In genomic region chr12:47747115-47747514, GRCh38 we compare ENCODE assay signal across 25 cellular contexts. TPM values are rescaled to one million over a fixed set of nuclear protein-coding genes. Genes with fewer than 3 reads are reported as not detected.
DNase-seq lines count a peak whose midpoint lies in the region; ATAC-seq and TF ChIP-seq lines count a peak whose summit lies in the region.
"Had no signal": no experiment of that assay in that cellular context is flagged by ENCODE, and none has a peak within 500 bp of the region (broad histone marks: within the 10 kb centered on the region; RNA-seq: fewer than 3 reads in every experiment).

No MANE protein-coding gene starts in this region.

- ATAC-seq in GM18858 (IDR thresholded peaks at IDR 0.05; ENCODE audit: unreplicated experiment) (peak; percentile 61), HG03175 (IDR thresholded peaks at IDR 0.05; ENCODE audit: unreplicated experiment) (peak; percentile 46), activated B cell treated with CpG ODN at 0.5 μM for 24 hours (ENCODE audit: low read depth) (peak; percentile 90)
- peak; percentile 77 for ATAC-seq in stimulated activated memory B cell treated with anti-CD40 and anti-IgM and Interleukin-4, amounts not matched to agents 10 μg/mL and 1 μg/mL and 100 μg/mL, for 72 hours
- ATAC-seq: activated CD4-positive, CD25-positive, alpha-beta regulatory T cell treated with anti-CD3 and anti-CD28 coated beads, Interleukin-2, amount 50 U/mL, for 24 hours had no signal

- peak overlapping the region; percentile 57 for H3K27ac Mint-ChIP-seq in activated B cell treated with CpG ODN at 0.5 μM for 24 hours
- H3K27ac Mint-ChIP-seq in stimulated activated memory B cell treated with anti-CD40 and anti-IgM and Interleukin-4, amounts not matched to agents 10 μg/mL and 1 μg/mL and 100 μg/mL, for 72 hours, result peak overlapping the region; percentile 44
- H3K27ac Mint-ChIP-seq: activated CD4-positive, alpha-beta memory T cell treated with anti-CD3 and anti-CD28 coated beads for 36 hours; activated naive CD8-positive, alpha-beta T cell treated with anti-CD3 and anti-CD28 coated beads, Interleukin-2, amount 10 ng/mL, durations not matched to agents 7 days and 5 days; CD8-positive, alpha-beta memory T cell; type B pancreatic cell had no signal

- no peaks in the 10 kb centered on the region for H3K36me3 Mint-ChIP-seq in activated B cell treated with CpG ODN at 0.5 μM for 24 hours (ENCODE audit: low read depth)
- H3K36me3 Mint-ChIP-seq in stimulated activated memory B cell treated with anti-CD40 and anti-IgM and Interleukin-4, amounts not matched to agents 10 μg/mL and 1 μg/mL and 100 μg/mL, for 72 hours, result peaks cover 6% of the 10 kb centered on the region
- H3K36me3 Mint-ChIP-seq: activated CD4-positive, alpha-beta memory T cell treated with anti-CD3 and anti-CD28 coated beads for 36 hours; activated naive CD8-positive, alpha-beta T cell treated with anti-CD3 and anti-CD28 coated beads, Interleukin-2, amount 10 ng/mL, durations not matched to agents 7 days and 5 days; CD8-positive, alpha-beta memory T cell; type B pancreatic cell had no signal

- POLR2A ChIA-PET in activated B cell treated with CpG ODN at 0.5 μM for 24 hours (lab: Charles Lee), result interaction anchor here (1.1 to 3.0 kb wide), 3 partner anchors 9 to 18 kb away, joined by 5 to 11 read pairs (median 8); partner anchors contain the start of gene RAPGEF3

- intact Hi-C loops in activated B cell treated with CpG ODN at 0.5 μM for 24 hours (cut with micrococcal nuclease), result loop anchor here (1.0 kb wide), 1 partner anchor 8 kb away; no protein-coding TSS in a partner anchor

- H3K4me1 Mint-ChIP-seq in activated B cell treated with CpG ODN at 0.5 μM for 24 hours, result peaks cover 54% of the 10 kb centered on the region
- H3K4me1 Mint-ChIP-seq in stimulated activated memory B cell treated with anti-CD40 and anti-IgM and Interleukin-4, amounts not matched to agents 10 μg/mL and 1 μg/mL and 100 μg/mL, for 72 hours, result peaks cover 54% of the 10 kb centered on the region

- H3K27me3 Mint-ChIP-seq in activated B cell treated with CpG ODN at 0.5 μM for 24 hours, result no peaks in the 10 kb centered on the region
- H3K27me3 Mint-ChIP-seq in stimulated activated memory B cell treated with anti-CD40 and anti-IgM and Interleukin-4, amounts not matched to agents 10 μg/mL and 1 μg/mL and 100 μg/mL, for 72 hours, result no peaks in the 10 kb centered on the region
- H3K27me3 Mint-ChIP-seq: activated CD4-positive, alpha-beta memory T cell treated with anti-CD3 and anti-CD28 coated beads for 36 hours; type B pancreatic cell had no signal

- H3K9me3 Mint-ChIP-seq in activated B cell treated with CpG ODN at 0.5 μM for 24 hours, result no peaks in the 10 kb centered on the region
- H3K9me3 Mint-ChIP-seq in stimulated activated memory B cell treated with anti-CD40 and anti-IgM and Interleukin-4, amounts not matched to agents 10 μg/mL and 1 μg/mL and 100 μg/mL, for 72 hours, result no peaks in the 10 kb centered on the region
- H3K9me3 Mint-ChIP-seq: activated CD4-positive, alpha-beta memory T cell treated with anti-CD3 and anti-CD28 coated beads for 36 hours; activated naive CD8-positive, alpha-beta T cell treated with anti-CD3 and anti-CD28 coated beads, Interleukin-2, amount 10 ng/mL, durations not matched to agents 7 days and 5 days; CD8-positive, alpha-beta memory T cell; type B pancreatic cell had no signal

- DNase-seq in activated B cell treated with CpG ODN at 0.5 μM for 24 hours (no peak), epidermal melanocyte (ENCODE audit: insufficient read length, low spot score) (no peak), SHP77 (lab: John Stamatoyannopoulos, UW) (no peak)
- DNase-seq in central memory CD4-positive, alpha-beta T cell, result no peak
- DNase-seq: activated CD4-positive, alpha-beta memory T cell treated with anti-CD3 and anti-CD28 coated beads for 36 hours; activated naive CD8-positive, alpha-beta T cell treated with anti-CD3 and anti-CD28 coated beads, Interleukin-2, amount 10 ng/mL, durations not matched to agents 7 days and 5 days; caudate nucleus; CD8-positive, alpha-beta memory T cell; DMS153; dorsolateral prefrontal cortex; KG1; NCI-H187 treated with DMSO at 0.1 percent for 48 hours; NCI-H2227 treated with DMSO at 0.1 percent for 48 hours; NCI-H82; SIG-M5 had no signal

- CTCF ChIA-PET in activated B cell treated with CpG ODN at 0.5 μM for 24 hours (lab: Charles Lee), result interaction anchor here (0.9 to 10.0 kb wide), 4 partner anchors 11 to 89 kb away, joined by 3 to 416 read pairs (median 7); partner anchors contain the start of genes RAPGEF3 and SLC48A1

- peak overlapping the region; percentile 21 for H3K4me3 Mint-ChIP-seq in activated B cell treated with CpG ODN at 0.5 μM for 24 hours
- H3K4me3 Mint-ChIP-seq in stimulated activated memory B cell treated with anti-CD40 and anti-IgM and Interleukin-4, amounts not matched to agents 10 μg/mL and 1 μg/mL and 100 μg/mL, for 72 hours, result no peak overlapping the region
- H3K4me3 Mint-ChIP-seq: activated CD4-positive, alpha-beta memory T cell treated with anti-CD3 and anti-CD28 coated beads for 36 hours; activated naive CD8-positive, alpha-beta T cell treated with anti-CD3 and anti-CD28 coated beads, Interleukin-2, amount 10 ng/mL, durations not matched to agents 7 days and 5 days; CD8-positive, alpha-beta memory T cell; type B pancreatic cell had no signal

- no peak for TF ChIP-seq CTCF in activated B cell treated with CpG ODN at 0.5 μM for 24 hours (IDR thresholded peaks at IDR 0.05)

RNA-seq across cellular contexts. Expression of gene RAPGEF3, which starts 11.6 kb away (rescaled TPM):
- 2.7 and 5.0 TPM in 2 replicates for total RNA-seq in activated B cell treated with CpG ODN at 0.5 μM for 24 hours

RNA-seq across cellular contexts. Expression of gene ENDOU, which starts 21.8 kb away (rescaled TPM):
- total RNA-seq in activated B cell treated with CpG ODN at 0.5 μM for 24 hours, result 0.24 and 0.37 TPM in 2 replicates
- total RNA-seq: activated CD4-positive, alpha-beta memory T cell treated with anti-CD3 and anti-CD28 coated beads for 36 hours; astrocyte; CD8-positive, alpha-beta memory T cell; endothelial cell of umbilical vein; HT1080; kidney epithelial cell; lung microvascular endothelial cell had no signal

RNA-seq across cellular contexts. Expression of gene SLC48A1, which starts 25.9 kb away (rescaled TPM):
- 12.7 and 12.8 TPM in 2 replicates for total RNA-seq in activated B cell treated with CpG ODN at 0.5 μM for 24 hours

RNA-seq across cellular contexts. Expression of gene RPAP3, which starts 41.3 kb away (rescaled TPM):
- 58.4 and 60.5 TPM in 2 replicates for total RNA-seq in activated B cell treated with CpG ODN at 0.5 μM for 24 hours
